Comparison of ENCODE assay signal across 7 cellular contexts in the genomic region with DNA sequence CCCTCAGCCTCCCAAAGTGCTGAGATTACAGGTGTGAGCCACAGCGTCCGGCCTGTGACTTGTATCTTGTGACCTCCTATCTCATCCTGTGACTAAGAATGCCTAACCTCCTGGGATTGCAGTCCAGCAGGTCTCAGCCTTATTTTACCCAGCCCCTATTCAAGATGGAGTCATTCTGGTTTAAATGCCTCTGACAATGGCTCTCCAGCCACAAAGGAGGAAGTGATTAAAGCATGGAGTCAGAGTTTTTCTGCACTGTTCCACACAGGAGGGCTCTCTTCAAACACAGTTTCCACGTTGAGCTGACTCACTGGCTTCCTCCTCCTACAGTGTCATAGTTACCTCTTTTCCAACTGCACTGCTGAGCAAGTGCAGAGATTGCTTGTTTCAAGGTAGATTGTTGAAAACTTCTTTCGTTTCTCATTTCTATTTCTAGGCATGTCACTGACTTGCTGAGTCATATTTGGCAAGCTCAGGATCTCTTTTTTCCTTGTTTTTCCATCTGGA. TPM values are rescaled to one million over a fixed set of nuclear protein-coding genes. Genes with fewer than 3 reads are reported as not detected.
DNase-seq lines count a peak whose midpoint lies in the region; ATAC-seq and TF ChIP-seq lines count a peak whose summit lies in the region.

No MANE protein-coding gene starts in this region.

- peak; percentile 75 for ATAC-seq in GM18858 (IDR thresholded peaks at IDR 0.05; ENCODE audit: unreplicated experiment)
- ATAC-seq in HG03159 (IDR thresholded peaks at IDR 0.05; ENCODE audit: unreplicated experiment), result peak; percentile 60
- no peak for ATAC-seq in naive thymus-derived CD8-positive, alpha-beta T cell

- POLR2A ChIA-PET in naive thymus-derived CD8-positive, alpha-beta T cell (lab: Charles Lee), result no interaction called here

- H3K9me3 Mint-ChIP-seq in naive thymus-derived CD8-positive, alpha-beta T cell, result peaks cover 0 to 2% (median 0%) of the 10 kb centered on the region in 9 donors

- peaks cover 0 to 9% (median 4%) of the 10 kb centered on the region in 4 donors for H3K4me1 Mint-ChIP-seq in naive thymus-derived CD8-positive, alpha-beta T cell

- H3K9me3 ChIP-seq in fibroblast of lung (ENCODE audit: control insufficient read depth, insufficient read depth, low read depth, low read length), result no peaks in the 10 kb centered on the region
- no peaks in the 10 kb centered on the region for H3K9me3 ChIP-seq in sigmoid colon

- no peak overlapping the region for H3K4me3 Mint-ChIP-seq in naive thymus-derived CD8-positive, alpha-beta T cell

- H3K27ac Mint-ChIP-seq in naive thymus-derived CD8-positive, alpha-beta T cell, result no peak overlapping the region

- TF ChIP-seq EP300 in sigmoid colon (IDR thresholded peaks at IDR 0.05), result no peak

- peak overlapping the region; percentile 82 for H2AFZ ChIP-seq in fibroblast of lung (ENCODE audit: low read length)

- no peaks in the 10 kb centered on the region for H3K4me1 ChIP-seq in fibroblast of lung (ENCODE audit: control insufficient read depth, extremely low read depth, insufficient read depth, low read length)
- peaks cover 0 to 8% (median 3%) of the 10 kb centered on the region in 4 donors for H3K4me1 ChIP-seq in sigmoid colon

- H3K36me3 Mint-ChIP-seq in naive thymus-derived CD8-positive, alpha-beta T cell, result peaks cover 0 to 4% (median 1%) of the 10 kb centered on the region in 3 donors

- H3K27me3 Mint-ChIP-seq in naive thymus-derived CD8-positive, alpha-beta T cell, result peaks cover 0 to 4% (median 0%) of the 10 kb centered on the region in 5 donors

- DNase-seq in activated CD4-positive, alpha-beta T cell treated with anti-CD3 and anti-CD28 coated beads for 4 hours, result peak; percentile 21 to 33
- DNase-seq in fibroblast of lung (ENCODE audit: low read depth in 2 of 2) (peak; percentile 54 to 93), sigmoid colon (no peak)
- peak; percentile 2 to 46 (median 19) for DNase-seq in stimulated activated CD4-positive, alpha-beta T cell treated with anti-CD3 and anti-CD28 coated beads, Interleukin-1b, Interleukin-23, amount 100 ng/mL, for 24 hours (ENCODE audit: low read depth in 4 of 4, low spot score in 1 of 4)
- DNase-seq in naive thymus-derived CD8-positive, alpha-beta T cell, result no peak

- H3K27ac ChIP-seq in fibroblast of lung (ENCODE audit: insufficient read depth, low read length), result no peak overlapping the region
- peak overlapping the region in 1 of 4 donors; percentile 23 for H3K27ac ChIP-seq in sigmoid colon

- H3K4me3 ChIP-seq in fibroblast of lung (replicated peaks in 1 of 4; ENCODE audit: control extremely low read depth in 1 of 4, insufficient read depth in 1 of 4, low read depth in 3 of 4, low read length in 4 of 4) (no peak overlapping the region), sigmoid colon (no peak overlapping the region)

- no peak overlapping the region for H3K9ac ChIP-seq in fibroblast of lung (ENCODE audit: insufficient read depth, low read length)

- H3K79me2 ChIP-seq in fibroblast of lung (ENCODE audit: control insufficient read depth, insufficient read depth, low read length), result no peaks in the 10 kb centered on the region

- intact Hi-C loops in sigmoid colon (cut with DNase I), result no loop called here

- H3K27me3 ChIP-seq in fibroblast of lung (ENCODE audit: control insufficient read depth, insufficient read depth, low read length), result no peaks in the 10 kb centered on the region
- H3K27me3 ChIP-seq in sigmoid colon, result no peaks in the 10 kb centered on the region

- TF ChIP-seq CTCF in fibroblast of lung (conservative IDR thresholded peaks at IDR 0.05 in 1 of 2, IDR thresholded peaks at IDR 0.05 in 1 of 2; ENCODE audit: low read depth in 1 of 2, low read length in 2 of 2) (no peak), sigmoid colon (IDR thresholded peaks at IDR 0.05) (no peak)

- H3K36me3 ChIP-seq in fibroblast of lung (ENCODE audit: control insufficient read depth, insufficient read depth, low read length) (no peaks in the 10 kb centered on the region), sigmoid colon (no peaks in the 10 kb centered on the region)

- peak overlapping the region; percentile 54 for H3K4me2 ChIP-seq in fibroblast of lung (ENCODE audit: extremely low read depth, insufficient read depth, low read length)

- no peaks in the 10 kb centered on the region for H4K20me1 ChIP-seq in fibroblast of lung (ENCODE audit: control insufficient read depth, extremely low read depth, insufficient read depth, low read length)

- 48 to 53% methylated on average over 4 of the region's 4 CpGs for WGBS in sigmoid colon, 2 donors

- TF ChIP-seq POLR2A in sigmoid colon (IDR thresholded peaks at IDR 0.05), result no peak

RNA-seq across cellular contexts. Expression of a gene that starts 29.3 kb away (rescaled TPM):
- total RNA-seq in fibroblast of lung, result 27.2 and 72.5 TPM in 2 replicates
- polyA plus RNA-seq in fibroblast of lung, result 20.3 and 35.0 TPM in 2 replicates
- polyA plus RNA-seq in fibroblast of lung (2012), result 22.5 and 30.5 TPM in 2 replicates
- 31.5 and 56.7 TPM in 2 replicates for polyA minus RNA-seq in fibroblast of lung (ENCODE audit: low replicate concordance)
- total RNA-seq in naive thymus-derived CD8-positive, alpha-beta T cell, result 10 to 100 TPM; 35.9 to 39.7 TPM
- 10 to 100 TPM; 10.4 to 18.6 (median 11.7) TPM for polyA plus RNA-seq in naive thymus-derived CD8-positive, alpha-beta T cell
- 10 to 100 TPM; 27.1 to 50.1 (median 29.4) TPM for total RNA-seq in sigmoid colon
- 10 to 100 TPM; 13.2 to 32.9 (median 15.5) TPM for polyA plus RNA-seq in sigmoid colon

Comparison
In these comparisons a context has a peak if more than half of its experiments do, and no peak if none do; other contexts are left out.
1. ATAC-seq: peak in GM18858 (single experiment) and HG03159 (single experiment); none in naive thymus-derived CD8-positive, alpha-beta T cell (0 of 2).
2. DNase-seq: peak in activated CD4-positive, alpha-beta T cell treated with anti-CD3 and anti-CD28 coated beads for 4 hours (2 of 2), fibroblast of lung (2 of 2) and stimulated activated CD4-positive, alpha-beta T cell treated with anti-CD3 and anti-CD28 coated beads, Interleukin-1b, Interleukin-23, amount 100 ng/mL, for 24 hours (4 of 4); none in naive thymus-derived CD8-positive, alpha-beta T cell (0 of 10) and sigmoid colon (single experiment).